In the genomic region with DNA sequence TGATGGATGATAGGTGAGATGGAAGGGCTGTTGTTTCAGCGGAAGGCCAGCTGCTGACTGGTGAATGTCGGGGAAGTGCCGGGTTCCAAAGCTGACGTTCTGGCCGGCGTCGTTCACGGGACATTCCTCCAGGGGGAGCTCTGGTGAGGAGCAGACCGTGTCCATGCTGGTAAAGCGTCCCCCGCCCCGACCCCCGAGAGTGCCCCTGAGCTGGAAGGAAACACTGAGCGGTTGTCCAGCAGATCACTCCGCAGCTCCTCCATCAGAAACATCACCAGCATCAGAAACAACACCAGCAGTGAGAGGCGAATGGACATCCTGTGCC, we compare ENCODE assay signal across 1 cellular context.
TF ChIP-seq lines count a peak whose summit lies in the region.

No MANE protein-coding gene starts in this region.

TF ChIP-seq in SK-N-SH treated with all-trans-retinoic acid at 6 μM for 48 hours, 23 proteins besides CTCF, POLR2A, EP300 and RAD21 (continued from another document):
- TF ChIP-seq, protein P1, sequence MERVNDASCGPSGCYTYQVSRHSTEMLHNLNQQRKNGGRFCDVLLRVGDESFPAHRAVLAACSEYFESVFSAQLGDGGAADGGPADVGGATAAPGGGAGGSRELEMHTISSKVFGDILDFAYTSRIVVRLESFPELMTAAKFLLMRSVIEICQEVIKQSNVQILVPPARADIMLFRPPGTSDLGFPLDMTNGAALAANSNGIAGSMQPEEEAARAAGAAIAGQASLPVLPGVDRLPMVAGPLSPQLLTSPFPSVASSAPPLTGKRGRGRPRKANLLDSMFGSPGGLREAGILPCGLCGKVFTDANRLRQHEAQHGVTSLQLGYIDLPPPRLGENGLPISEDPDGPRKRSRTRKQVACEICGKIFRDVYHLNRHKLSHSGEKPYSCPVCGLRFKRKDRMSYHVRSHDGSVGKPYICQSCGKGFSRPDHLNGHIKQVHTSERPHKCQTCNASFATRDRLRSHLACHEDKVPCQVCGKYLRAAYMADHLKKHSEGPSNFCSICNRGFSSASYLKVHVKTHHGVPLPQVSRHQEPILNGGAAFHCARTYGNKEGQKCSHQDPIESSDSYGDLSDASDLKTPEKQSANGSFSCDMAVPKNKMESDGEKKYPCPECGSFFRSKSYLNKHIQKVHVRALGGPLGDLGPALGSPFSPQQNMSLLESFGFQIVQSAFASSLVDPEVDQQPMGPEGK (CRISPR knock-in tag; IDR thresholded peaks at IDR 0.05; ENCODE audit: borderline replicate concordance) = no peak
- TF ChIP-seq, protein P2, sequence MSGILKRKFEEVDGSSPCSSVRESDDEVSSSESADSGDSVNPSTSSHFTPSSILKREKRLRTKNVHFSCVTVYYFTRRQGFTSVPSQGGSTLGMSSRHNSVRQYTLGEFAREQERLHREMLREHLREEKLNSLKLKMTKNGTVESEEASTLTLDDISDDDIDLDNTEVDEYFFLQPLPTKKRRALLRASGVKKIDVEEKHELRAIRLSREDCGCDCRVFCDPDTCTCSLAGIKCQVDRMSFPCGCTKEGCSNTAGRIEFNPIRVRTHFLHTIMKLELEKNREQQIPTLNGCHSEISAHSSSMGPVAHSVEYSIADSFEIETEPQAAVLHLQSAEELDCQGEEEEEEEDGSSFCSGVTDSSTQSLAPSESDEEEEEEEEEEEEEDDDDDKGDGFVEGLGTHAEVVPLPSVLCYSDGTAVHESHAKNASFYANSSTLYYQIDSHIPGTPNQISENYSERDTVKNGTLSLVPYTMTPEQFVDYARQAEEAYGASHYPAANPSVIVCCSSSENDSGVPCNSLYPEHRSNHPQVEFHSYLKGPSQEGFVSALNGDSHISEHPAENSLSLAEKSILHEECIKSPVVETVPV (CRISPR knock-in tag; IDR thresholded peaks at IDR 0.05) = no peak
- TF ChIP-seq TCF4 (CRISPR knock-in tag; IDR thresholded peaks at IDR 0.05; ENCODE audit: borderline replicate concordance) (no peak), ISL1 (CRISPR knock-in tag; IDR thresholded peaks at IDR 0.05) (no peak), OSR1 (CRISPR knock-in tag; IDR thresholded peaks at IDR 0.05) (no peak), SNAI2 (CRISPR knock-in tag; IDR thresholded peaks at IDR 0.05) (no peak), TOX (CRISPR knock-in tag; IDR thresholded peaks at IDR 0.05; ENCODE audit: borderline replicate concordance) (no peak)
